ENCODE assay signal across 9 cellular contexts in the genomic region with DNA sequence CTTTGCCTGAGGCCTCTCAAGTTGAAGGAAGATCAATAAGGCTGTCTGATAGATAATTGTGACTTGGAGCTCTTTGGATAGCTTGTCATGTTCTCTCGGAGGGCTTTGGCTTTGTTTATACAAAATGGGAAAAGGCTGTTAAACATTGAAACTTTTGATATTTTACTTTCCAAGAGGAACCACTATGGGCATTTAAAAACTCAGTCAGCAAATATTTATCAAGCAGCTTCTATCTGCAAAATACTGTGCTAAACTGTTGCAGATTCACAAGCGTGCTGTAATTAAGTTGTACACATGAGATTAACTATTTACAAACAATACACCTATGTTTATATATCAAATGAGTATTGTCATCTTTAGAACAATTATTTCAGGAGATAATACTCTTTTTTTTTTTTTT. TPM values are rescaled to one million over a fixed set of nuclear protein-coding genes. Genes with fewer than 3 reads are reported as not detected.
DNase-seq lines count a peak whose midpoint lies in the region; ATAC-seq and TF ChIP-seq lines count a peak whose summit lies in the region.
"Had no signal": no experiment of that assay in that cellular context is flagged by ENCODE, and none has a peak within 500 bp of the region (broad histone marks: within the 10 kb centered on the region; RNA-seq: fewer than 3 reads in every experiment).

No MANE protein-coding gene starts in this region.

- peak overlapping the region in 7 of 8 donors; percentile 49 to 81 (median 68) for H3K4me3 Mint-ChIP-seq in CD4-positive, alpha-beta memory T cell
- H3K4me3 Mint-ChIP-seq: mesothelial cell of epicardium had no signal

- intact Hi-C loops in CD4-positive, alpha-beta memory T cell (cut with micrococcal nuclease) = loop anchor here (2.0 to 5.0 kb wide), 4 partner anchors 33 to 175 kb away; no protein-coding TSS in a partner anchor
- intact Hi-C loops in mammary epithelial cell (cut with micrococcal nuclease) = loop anchor here (5.0 kb wide), 1 partner anchor 60 kb away; no protein-coding TSS in a partner anchor

- H3K4me1 Mint-ChIP-seq in CD4-positive, alpha-beta memory T cell = peaks cover 56 to 88% (median 75%) of the 10 kb centered on the region in 4 donors

- POLR2A ChIA-PET in CD4-positive, alpha-beta memory T cell (lab: Charles Lee; ENCODE audit: partially characterized antibody) = interaction anchor here (0.7 to 11.8 kb wide), 11 partner anchors 8 to 64 kb away, joined by 3 to 150 read pairs (median 7); a partner anchor contains a TSS

- H3K27me3 Mint-ChIP-seq in CD4-positive, alpha-beta memory T cell = no peaks in the 10 kb centered on the region

- H3K4me2 ChIP-seq in OCI-LY1 (ENCODE audit: low read length) (no peak overlapping the region; the same call in 1 of the 2 replicates), mammary epithelial cell (ENCODE audit: insufficient read depth, low read depth, low read length) (peak overlapping the region; percentile 11), parathyroid adenoma (ENCODE audit: low read length) (no peak overlapping the region)

- CTCF ChIA-PET in CD4-positive, alpha-beta memory T cell (lab: Charles Lee; ENCODE audit: partially characterized antibody) = interaction anchor here (0.7 to 1.3 kb wide), 6 partner anchors 10 to 50 kb away, joined by 3 to 7 read pairs (median 3); no protein-coding TSS in a partner anchor
- CTCF ChIA-PET in mammary epithelial cell (lab: Charles Lee; ENCODE audit: low non-redundant PET) = interaction anchor here (0.6 kb wide), 1 partner anchor 165 kb away, joined by 5 read pairs; no protein-coding TSS in a partner anchor

- no peaks in the 10 kb centered on the region for H3K9me3 Mint-ChIP-seq in CD4-positive, alpha-beta memory T cell
- H3K9me3 Mint-ChIP-seq: mesothelial cell of epicardium had no signal

- no peaks in the 10 kb centered on the region for H3F3A ChIP-seq in OCI-LY1 (ENCODE audit: insufficient read depth, low read length)

- peak overlapping the region; percentile 91 to 96 (median 93) for H3K27ac Mint-ChIP-seq in CD4-positive, alpha-beta memory T cell
- H3K27ac Mint-ChIP-seq: mesothelial cell of epicardium had no signal

- peak overlapping the region; percentile 48 for H3K27ac ChIP-seq in CD4-positive, alpha-beta memory T cell (ENCODE audit: low read depth, low read length)
- peak overlapping the region; percentile 48 for H3K27ac ChIP-seq in OCI-LY1 (ENCODE audit: low read depth, low read length, poor library complexity, severe bottlenecking)
- H3K27ac ChIP-seq in mammary epithelial cell (ENCODE audit: insufficient read depth, low read depth, low read length) = no peak overlapping the region
- peak overlapping the region; percentile 29 for H3K27ac ChIP-seq in parathyroid adenoma

- DNase-seq in CD4-positive, alpha-beta memory T cell = no peak
- DNase-seq in mammary epithelial cell (no peak), COLO829 (ENCODE audit: low spot score) (no peak), SHP77 treated with DMSO at 0.1 percent for 48 hours (lab: John Stamatoyannopoulos, UW) (no peak), HuH-7.5 (ENCODE audit: low spot score) (no peak)

- H3K36me3 ChIP-seq in CD4-positive, alpha-beta memory T cell (ENCODE audit: insufficient read depth, low read length) = no peaks in the 10 kb centered on the region
- no peaks in the 10 kb centered on the region for H3K36me3 ChIP-seq in OCI-LY1 (ENCODE audit: insufficient read depth, low read length)
- H3K36me3 ChIP-seq in mammary epithelial cell (ENCODE audit: insufficient read depth, low read length) = no peaks in the 10 kb centered on the region
- H3K36me3 ChIP-seq in parathyroid adenoma (ENCODE audit: control insufficient read depth, insufficient read depth, low read length) = no peaks in the 10 kb centered on the region

- no peak overlapping the region for H3K9ac ChIP-seq in OCI-LY1 (ENCODE audit: low read length)
- H3K9ac ChIP-seq in mammary epithelial cell (ENCODE audit: insufficient read depth, low read length) = no peak overlapping the region
- H3K9ac ChIP-seq in parathyroid adenoma = no peak overlapping the region

- TF ChIP-seq CTCF in OCI-LY1 (IDR thresholded peaks at IDR 0.05; ENCODE audit: low read length) (no peak), mammary epithelial cell (conservative IDR thresholded peaks at IDR 0.05 in 1 of 2, IDR thresholded peaks at IDR 0.05 in 1 of 2; ENCODE audit: extremely low read depth in 1 of 2, insufficient read depth in 1 of 2, low read depth in 1 of 2, low read length in 2 of 2) (no peak), parathyroid adenoma (IDR thresholded peaks at IDR 0.05) (no peak)

- H4K20me1 ChIP-seq in OCI-LY1 (ENCODE audit: insufficient read depth, low read length) (no peaks in the 10 kb centered on the region), mammary epithelial cell (ENCODE audit: insufficient read depth, low read length) (no peaks in the 10 kb centered on the region)

- H2AFZ ChIP-seq in OCI-LY1 (ENCODE audit: low read length) = no peak overlapping the region
- H2AFZ ChIP-seq in mammary epithelial cell (ENCODE audit: low read depth, low read length) = peak overlapping the region; percentile 5
- H2AFZ ChIP-seq in parathyroid adenoma = peak overlapping the region; percentile 70

- H3K4me1 ChIP-seq in CD4-positive, alpha-beta memory T cell (ENCODE audit: insufficient read depth, low read length) = peaks cover 77% of the 10 kb centered on the region
- peaks cover 52% of the 10 kb centered on the region for H3K4me1 ChIP-seq in OCI-LY1 (ENCODE audit: insufficient read depth, low read length, severe bottlenecking)
- peaks cover 13% of the 10 kb centered on the region for H3K4me1 ChIP-seq in mammary epithelial cell (ENCODE audit: insufficient read depth, low read length)
- H3K4me1 ChIP-seq in parathyroid adenoma = peaks cover 2% of the 10 kb centered on the region

- no peaks in the 10 kb centered on the region for H3K9me3 ChIP-seq in CD4-positive, alpha-beta memory T cell (ENCODE audit: control insufficient read depth in 1 of 2, low read length in 2 of 2)
- no peaks in the 10 kb centered on the region for H3K9me3 ChIP-seq in OCI-LY1 (ENCODE audit: low read length)
- H3K9me3 ChIP-seq in mammary epithelial cell (replicated peaks; ENCODE audit: insufficient read depth, low read length) = no peaks in the 10 kb centered on the region
- no peaks in the 10 kb centered on the region for H3K9me3 ChIP-seq in parathyroid adenoma (ENCODE audit: control insufficient read depth, low read length)

- H3K36me3 Mint-ChIP-seq in CD4-positive, alpha-beta memory T cell = no peaks in the 10 kb centered on the region
- H3K36me3 Mint-ChIP-seq: mesothelial cell of epicardium had no signal

- in situ Hi-C loops in mammary epithelial cell (cut with MboI; ENCODE audit: low sequenced_read_pairs in 2 of 2) = no loop called here

- no peaks in the 10 kb centered on the region for H3K79me2 ChIP-seq in OCI-LY1 (ENCODE audit: insufficient read depth, low read length)
- H3K79me2 ChIP-seq in mammary epithelial cell (ENCODE audit: insufficient read depth, low read length) = no peaks in the 10 kb centered on the region
- H3K79me2 ChIP-seq in parathyroid adenoma = no peaks in the 10 kb centered on the region

- no peaks in the 10 kb centered on the region for H3K27me3 ChIP-seq in CD4-positive, alpha-beta memory T cell (ENCODE audit: insufficient read depth, low read length)
- H3K27me3 ChIP-seq in OCI-LY1 (ENCODE audit: insufficient read depth, low read length) = no peaks in the 10 kb centered on the region
- peaks cover 4% of the 10 kb centered on the region for H3K27me3 ChIP-seq in mammary epithelial cell (ENCODE audit: insufficient read depth, low read length)
- H3K27me3 ChIP-seq in parathyroid adenoma (ENCODE audit: control insufficient read depth, insufficient read depth, low read length) = no peaks in the 10 kb centered on the region

- no peaks in the 10 kb centered on the region for H3K9me2 ChIP-seq in OCI-LY1 (ENCODE audit: low read depth, low read length)

- 50% methylated on average over 2 of the region's 2 CpGs for WGBS in mammary epithelial cell (ENCODE audit: low coverage, missing lambda C conversion rate)

- BruUV-seq in mammary epithelial cell (replicated peaks; lab: Mats Ljungman, UMichigan) = no TSS peak

- dilution Hi-C loops in mammary epithelial cell (cut with HindIII; ENCODE audit: low sequenced_read_pairs) = no loop called here

- H3K4me3 ChIP-seq in CD4-positive, alpha-beta memory T cell (ENCODE audit: low read length in 2 of 2) = no peak overlapping the region
- no peak overlapping the region for H3K4me3 ChIP-seq in OCI-LY1 (ENCODE audit: low read depth, low read length, poor library complexity, severe bottlenecking)
- H3K4me3 ChIP-seq in mammary epithelial cell (replicated peaks in 1 of 3; ENCODE audit: insufficient read depth in 1 of 3, low read depth in 2 of 3, low read length in 3 of 3) = no peak overlapping the region
- H3K4me3 ChIP-seq in parathyroid adenoma (ENCODE audit: low read depth, low read length) = no peak overlapping the region

- ATAC-seq in HG02870 (IDR thresholded peaks at IDR 0.05; ENCODE audit: unreplicated experiment) = no peak

RNA-seq across cellular contexts. Expression of a gene that starts 34.5 kb away (rescaled TPM):
- total RNA-seq in CD4-positive, alpha-beta memory T cell = 100 to 1,000 TPM; 610 to 660 TPM
- polyA plus RNA-seq in CD4-positive, alpha-beta memory T cell = 100 to 1,000 TPM; 159 to 283 TPM
- 10 to 100 TPM; 17.5 to 84.3 TPM for total RNA-seq in mammary epithelial cell
- 57.2 TPM for polyA plus RNA-seq in mammary epithelial cell
- 210 TPM for polyA minus RNA-seq in mammary epithelial cell

Comparison
In these comparisons a context has a peak if more than half of its experiments do, and no peak if none do; other contexts are left out.
1. RNA of a gene that starts 34.5 kb away (total RNA-seq): 610 to 660 TPM in CD4-positive, alpha-beta memory T cell; 17.5 to 84.3 TPM in mammary epithelial cell; every median in the first group is over 4 times any median in the second.